ENCODE assay signal across 8 cellular contexts in the genomic region with DNA sequence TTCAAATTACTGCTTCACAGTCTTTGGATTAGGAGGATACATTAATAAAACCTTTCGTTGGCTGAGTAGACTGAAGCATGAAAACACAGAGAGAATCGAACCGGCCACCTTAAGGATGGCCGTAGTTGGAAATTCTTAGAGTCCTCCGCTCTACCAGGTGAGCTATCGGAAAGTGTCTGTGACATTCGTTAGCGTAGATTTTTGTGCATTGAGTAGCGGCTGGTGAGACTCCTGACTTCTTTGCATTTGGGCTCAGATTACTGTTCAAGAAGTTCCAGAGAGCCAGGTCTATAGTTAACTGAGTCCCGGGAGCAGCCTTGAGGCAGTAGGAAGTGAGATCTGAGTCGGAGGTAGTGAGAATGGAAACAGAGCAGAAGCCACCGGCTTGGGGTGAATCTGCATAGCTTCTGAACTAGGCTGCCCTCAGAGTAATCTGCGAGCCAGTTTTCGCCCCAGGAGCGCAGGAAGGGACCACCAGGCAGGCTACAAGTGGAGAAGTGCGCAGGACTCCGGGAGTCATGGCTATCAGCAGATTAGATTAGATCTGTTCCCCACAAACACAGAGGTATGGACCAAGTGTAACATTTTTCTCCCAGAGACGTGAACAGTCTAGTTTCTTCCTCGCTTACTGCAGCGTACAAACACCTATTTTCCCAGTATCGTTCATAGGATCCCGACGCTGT. TPM values are rescaled to one million over a fixed set of nuclear protein-coding genes. Genes with fewer than 3 reads are reported as not detected.
DNase-seq lines count a peak whose midpoint lies in the region; ATAC-seq and TF ChIP-seq lines count a peak whose summit lies in the region.

No MANE protein-coding gene starts in this region.

- H3K9me3 ChIP-seq in OCI-LY7 (ENCODE audit: low read length) (no peaks in the 10 kb centered on the region), subcutaneous abdominal adipose tissue (ENCODE audit: control insufficient read depth in 5 of 5, low read length in 5 of 5) (no peaks in the 10 kb centered on the region)

- no peaks in the 10 kb centered on the region for H3K4me1 ChIP-seq in OCI-LY7 (ENCODE audit: insufficient read depth, low read length, poor library complexity, severe bottlenecking)
- peaks cover 10 to 47% (median 42%) of the 10 kb centered on the region in 5 donors for H3K4me1 ChIP-seq in subcutaneous abdominal adipose tissue (ENCODE audit: control insufficient read depth in 5 of 5, insufficient read depth in 5 of 5, low read length in 5 of 5)

- no peaks in the 10 kb centered on the region for H3K36me3 ChIP-seq in OCI-LY7 (ENCODE audit: insufficient read depth, low read length)
- H3K36me3 ChIP-seq in subcutaneous abdominal adipose tissue (ENCODE audit: control insufficient read depth in 5 of 5, insufficient read depth in 5 of 5, low read length in 5 of 5): no peaks in the 10 kb centered on the region

- H3K27ac Mint-ChIP-seq in brain: peak overlapping the region in 4 of 5 experiments; percentile 13 to 72 (median 34)

- POLR2A ChIA-PET in OCI-LY7 (lab: Charles Lee): interaction anchor here (0.6 to 1.0 kb wide), 2 partner anchors 8 to 441 kb away, joined by 3 to 4 read pairs; no protein-coding TSS in a partner anchor

- H3K27ac ChIP-seq in OCI-LY7 (ENCODE audit: low read depth, low read length, poor library complexity, severe bottlenecking): no peak overlapping the region
- no peak overlapping the region for H3K27ac ChIP-seq in subcutaneous abdominal adipose tissue (ENCODE audit: low read depth, low read length)

- intact Hi-C loops in OCI-LY7 (cut with micrococcal nuclease; ENCODE audit: unreplicated experiment): no loop called here

- no peak overlapping the region for H2AFZ ChIP-seq in OCI-LY7 (ENCODE audit: low read length)

- peaks cover 0 to 2% (median 0%) of the 10 kb centered on the region in 5 donors for H3K27me3 ChIP-seq in subcutaneous abdominal adipose tissue (ENCODE audit: control insufficient read depth in 5 of 5, insufficient read depth in 4 of 5, low read length in 5 of 5)

- H3K4me2 ChIP-seq in OCI-LY7 (ENCODE audit: low read length): peak overlapping the region; percentile 23; the same call in 1 of the 2 replicates

- no TSS peak for BruUV-seq in OCI-LY7 (replicated peaks; lab: Mats Ljungman, UMichigan)

- TF ChIP-seq CTCF in AG09309 (IDR thresholded peaks at IDR 0.05; ENCODE audit: control insufficient read depth, insufficient read depth, low read depth, low read length, missing control alignments) (no peak), OCI-LY7 (conservative IDR thresholded peaks at IDR 0.05; ENCODE audit: low read length) (no peak), brain (conservative IDR thresholded peaks at IDR 0.05) (no peak)

- no peak overlapping the region for H3K9ac ChIP-seq in subcutaneous abdominal adipose tissue (ENCODE audit: low read length in 5 of 5)

- peaks cover 71% of the 10 kb centered on the region for H3K4me1 Mint-ChIP-seq in brain

- H3K4me3 ChIP-seq in AG09309 (ENCODE audit: control insufficient read depth, low read depth, low read length): peak overlapping the region; percentile 34
- no peak overlapping the region for H3K4me3 ChIP-seq in OCI-LY7 (ENCODE audit: low read depth, low read length, poor library complexity, severe bottlenecking)
- H3K4me3 ChIP-seq in subcutaneous abdominal adipose tissue (ENCODE audit: low read depth in 1 of 5, low read length in 5 of 5): peak overlapping the region; percentile 50 to 75 (median 51)

- H4K20me1 ChIP-seq in OCI-LY7 (ENCODE audit: insufficient read depth, low read length): no peaks in the 10 kb centered on the region

- H3K4me3 Mint-ChIP-seq in brain: peak overlapping the region; percentile 87 to 91 (median 88)

- no peak for DNase-seq in AG09309 (ENCODE audit: low read depth)
- no peak for DNase-seq in OCI-LY7 (ENCODE audit: low spot score)
- DNase-seq in left lobe of liver (ENCODE audit: low spot score): no peak
- DNase-seq in NCI-H2107 treated with DMSO at 0.1 percent for 48 hours (lab: John Stamatoyannopoulos, UW; ENCODE audit: unreplicated experiment): no peak

- H3K9me2 ChIP-seq in OCI-LY7 (ENCODE audit: insufficient read depth, low read length): no peaks in the 10 kb centered on the region

- ATAC-seq in GM21526 (IDR thresholded peaks at IDR 0.05; ENCODE audit: low FRiP score, unreplicated experiment): peak; percentile 41
- ATAC-seq in left lobe of liver: peak; percentile 19
- ATAC-seq in esophagus mucosa: no peak

- no peaks in the 10 kb centered on the region for H3K36me3 Mint-ChIP-seq in brain

- CTCF ChIA-PET in OCI-LY7 (lab: Charles Lee; ENCODE audit: unreplicated experiment): no interaction called here

- H3K9me3 Mint-ChIP-seq in brain: peaks cover 11 to 27% (median 17%) of the 10 kb centered on the region in 5 experiments

- H3K27me3 Mint-ChIP-seq in brain: peaks cover 95% of the 10 kb centered on the region

- H3K79me2 ChIP-seq in OCI-LY7 (ENCODE audit: insufficient read depth, low read depth, low read length): no peaks in the 10 kb centered on the region

RNA-seq across cellular contexts. Expression of a gene that starts 11.0 kb away (rescaled TPM):
- total RNA-seq in OCI-LY7 (2014; rRNA removed; shearing (Covaris generic)): not detected in 2 replicates
- total RNA-seq in OCI-LY7 (2022): not detected in 2 replicates
- not detected for polyA plus RNA-seq in brain (ENCODE audit: insufficient read depth, low read depth, low replicate concordance)
- not detected for total RNA-seq in left lobe of liver
- not detected for total RNA-seq in esophagus mucosa

RNA-seq across cellular contexts. Expression of a gene that starts 39.3 kb away (rescaled TPM):
- total RNA-seq in OCI-LY7 (2014; rRNA removed; shearing (Covaris generic)): not detected in 2 replicates
- total RNA-seq in OCI-LY7 (2022) (not detected in 2 replicates), left lobe of liver (not detected), esophagus mucosa (not detected)
- not detected for polyA plus RNA-seq in brain (ENCODE audit: insufficient read depth, low read depth, low replicate concordance)

RNA-seq across cellular contexts. Expression of a gene that starts 42.7 kb away (rescaled TPM):
- total RNA-seq in OCI-LY7 (2014; rRNA removed; shearing (Covaris generic)): not detected in 2 replicates
- total RNA-seq in OCI-LY7 (2022) (not detected in 2 replicates), left lobe of liver (not detected), esophagus mucosa (not detected)
- not detected for polyA plus RNA-seq in brain (ENCODE audit: insufficient read depth, low read depth, low replicate concordance)

RNA-seq across cellular contexts. Expression of a gene that starts 53.9 kb away (rescaled TPM):
- not detected in 2 replicates for total RNA-seq in OCI-LY7 (2014; rRNA removed; shearing (Covaris generic))
- total RNA-seq in OCI-LY7 (2022) (not detected in 2 replicates), left lobe of liver (152 TPM), esophagus mucosa (1.7 TPM)
- polyA plus RNA-seq in brain (ENCODE audit: insufficient read depth, low read depth, low replicate concordance): 1.2 TPM

RNA-seq across cellular contexts. Expression of a gene that starts 58.1 kb away (rescaled TPM):
- not detected in 2 replicates for total RNA-seq in OCI-LY7 (2014; rRNA removed; shearing (Covaris generic))
- not detected in 2 replicates for total RNA-seq in OCI-LY7 (2022)
- 1.7 TPM for polyA plus RNA-seq in brain (ENCODE audit: insufficient read depth, low read depth, low replicate concordance)
- 685 TPM for total RNA-seq in left lobe of liver
- total RNA-seq in esophagus mucosa: 2.3 TPM
